1 cellular context compared by ENCODE assay signal in genomic region chr17:55177159-55177913, GRCh38.
TF ChIP-seq lines count a peak whose summit lies in the region.

No MANE protein-coding gene starts in this region.

TF ChIP-seq in GM23338, 12 proteins besides CTCF, POLR2A, EP300 and RAD21 (continued from another document):
- TF ChIP-seq ZNF462 (CRISPR knock-in tag; IDR thresholded peaks at IDR 0.05) (no peak), CREB1 (CRISPR knock-in tag; IDR thresholded peaks at IDR 0.05; ENCODE audit: low read depth) (no peak), ZNF331 (CRISPR knock-in tag; IDR thresholded peaks at IDR 0.05; ENCODE audit: low read depth) (no peak), STAT1 (IDR thresholded peaks at IDR 0.05; ENCODE audit: unreplicated experiment) (no peak), ETS1 (IDR thresholded peaks at IDR 0.05) (no peak)
